Comparison of ENCODE assay signal across 9 cellular contexts in genomic region chr9:95091574-95091970, GRCh38.
DNase-seq lines count a peak whose midpoint lies in the region; ATAC-seq, FAIRE-seq and TF ChIP-seq lines count a peak whose summit lies in the region.
"Had no signal": no experiment of that assay in that cellular context is flagged by ENCODE, and none has a peak within 500 bp of the region (broad histone marks: within the 10 kb centered on the region; RNA-seq: fewer than 3 reads in every experiment).

No MANE protein-coding gene starts in this region.

- H3K27me3 Mint-ChIP-seq in T-helper 2 cell treated with Interferon-gamma antibody and Interleukin-4, amounts not matched to agents 5 μg/mL and 100 μg/mL, for 36 hours (ENCODE audit: low read depth): no peaks in the 10 kb centered on the region

- H3K27ac Mint-ChIP-seq in T-helper 2 cell treated with Interferon-gamma antibody and Interleukin-4, amounts not matched to agents 5 μg/mL and 100 μg/mL, for 36 hours: no peak overlapping the region

- H3K9me3 ChIP-seq in heart right ventricle: no peaks in the 10 kb centered on the region

- WGBS in heart right ventricle, 2 donors: 39 to 46% methylated on average over 12 of the region's 12 CpGs

- peaks cover 44 to 98% (median 91%) of the 10 kb centered on the region in 9 donors for H3K4me1 ChIP-seq in heart right ventricle

- H3K36me3 Mint-ChIP-seq in T-helper 2 cell treated with Interferon-gamma antibody and Interleukin-4, amounts not matched to agents 5 μg/mL and 100 μg/mL, for 36 hours (ENCODE audit: low read depth): no peaks in the 10 kb centered on the region

- H3K27me3 ChIP-seq in heart right ventricle: no peaks in the 10 kb centered on the region
- no peaks in the 10 kb centered on the region for H3K27me3 ChIP-seq in dorsolateral prefrontal cortex

- peaks cover 8% of the 10 kb centered on the region for H3K4me1 Mint-ChIP-seq in T-helper 2 cell treated with Interferon-gamma antibody and Interleukin-4, amounts not matched to agents 5 μg/mL and 100 μg/mL, for 36 hours (ENCODE audit: low read depth)

- intact Hi-C loops in heart right ventricle (cut with DNase I): loop anchor here in 3 of 10 donors (2.0 to 5.0 kb wide), 3 partner anchors 31 to 159 kb away; no protein-coding TSS in a partner anchor
- intact Hi-C loops in cardiac septum (cut with DNase I): no loop called here
- intact Hi-C loops in dorsolateral prefrontal cortex (cut with DNase I): no loop called here

- DNase-seq in heart right ventricle: no peak
- no peak for DNase-seq in cardiac septum (ENCODE audit: low spot score)
- no peak for DNase-seq in dorsolateral prefrontal cortex
- peak; percentile 90 for DNase-seq in myocyte (ENCODE audit: low read depth)
- DNase-seq in urothelium cell line (ENCODE audit: low spot score): peak; percentile 61
- no peak for DNase-seq in T-helper 2 cell treated with Interferon-gamma antibody and Interleukin-4, amounts not matched to agents 5 μg/mL and 100 μg/mL, for 36 hours (ENCODE audit: low spot score)
- no peak for DNase-seq in NK-92 treated with Interleukin-12 subunit alpha and Interleukin-12 subunit beta, amount 100 ng/mL, for 24 hours (lab: John Stamatoyannopoulos, UW)
- DNase-seq in NCI-H1105 (lab: John Stamatoyannopoulos, UW): no peak
- DNase-seq: stimulated activated CD4-positive, alpha-beta T cell treated with anti-CD3 and anti-CD28 coated beads, Interleukin-2, amount 100 ng/mL, for 24 hours had no signal

- H3K4me3 ChIP-seq in heart right ventricle: no peak overlapping the region
- no peak overlapping the region for H3K4me3 ChIP-seq in dorsolateral prefrontal cortex

- H3K9me3 Mint-ChIP-seq in T-helper 2 cell treated with Interferon-gamma antibody and Interleukin-4, amounts not matched to agents 5 μg/mL and 100 μg/mL, for 36 hours: no peaks in the 10 kb centered on the region

- H3K27ac ChIP-seq in heart right ventricle (peak overlapping the region; percentile 16 to 88 (median 80)), dorsolateral prefrontal cortex (peak overlapping the region; percentile 2 to 100 (median 90))

- no peak for FAIRE-seq in urothelium cell line (lab: Jason Lieb, UNC)

- TF ChIP-seq CTCF in heart right ventricle (IDR thresholded peaks at IDR 0.05) (no peak), dorsolateral prefrontal cortex (IDR thresholded peaks at IDR 0.05 in 54 of 56, conservative IDR thresholded peaks at IDR 0.05 in 2 of 56; ENCODE audit: low read depth in 1 of 56, partially characterized antibody in 56 of 56) (no peak)

- peaks cover 0 to 52% (median 9%) of the 10 kb centered on the region in 9 donors for H3K36me3 ChIP-seq in heart right ventricle

- ATAC-seq in heart right ventricle: peak in 4 of 8 donors; percentile 0 to 8 (median 1)

- H3K4me3 Mint-ChIP-seq in T-helper 2 cell treated with Interferon-gamma antibody and Interleukin-4, amounts not matched to agents 5 μg/mL and 100 μg/mL, for 36 hours: no peak overlapping the region

Comparison
In these comparisons a context has a peak if more than half of its experiments do, and no peak if none do; other contexts are left out.
1. DNase-seq: peak in myocyte (single experiment) and urothelium cell line (single experiment); none in heart right ventricle (0 of 2), cardiac septum (single experiment), dorsolateral prefrontal cortex (0 of 10), T-helper 2 cell treated with Interferon-gamma antibody and Interleukin-4, amounts not matched to agents 5 μg/mL and 100 μg/mL, for 36 hours (single experiment), NK-92 treated with Interleukin-12 subunit alpha and Interleukin-12 subunit beta, amount 100 ng/mL, for 24 hours (single experiment) and NCI-H1105 (single experiment).